ENCODE assay signal across 2 cellular contexts in the genomic region with DNA sequence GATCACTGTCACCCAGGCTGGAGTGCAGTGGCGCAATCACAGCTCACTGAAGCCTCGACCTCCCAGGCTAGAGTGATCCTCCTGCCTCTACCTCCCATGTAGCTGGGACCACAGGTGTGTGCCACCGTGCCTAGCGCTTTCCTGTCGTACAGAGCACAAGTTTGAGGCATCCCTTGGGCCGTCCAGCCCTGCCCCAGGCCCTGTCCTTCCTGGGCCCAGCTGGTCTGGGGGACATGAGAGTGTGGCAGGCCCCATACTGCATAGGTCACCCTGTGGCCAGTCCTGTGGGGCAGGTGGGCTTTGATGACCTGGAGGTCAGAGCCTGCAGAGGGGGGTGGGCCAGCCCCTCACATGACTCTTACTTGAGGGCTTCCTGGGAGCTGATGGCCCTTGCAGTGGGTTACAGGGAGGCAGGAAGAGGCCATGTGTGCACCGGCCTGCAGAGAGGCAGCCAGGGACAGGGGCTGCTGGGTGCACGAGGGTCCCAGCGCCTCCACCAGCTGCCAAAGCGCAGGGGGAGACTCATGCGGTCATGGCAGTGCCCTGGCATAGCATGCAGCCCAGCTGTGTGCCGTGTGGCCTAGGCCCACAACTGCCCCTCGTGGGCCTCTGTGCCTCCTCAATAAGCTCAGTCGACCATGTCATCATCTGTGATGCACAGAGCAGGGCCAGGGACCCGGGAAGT.
TF ChIP-seq lines count a peak whose summit lies in the region.

No MANE protein-coding gene starts in this region.

TF ChIP-seq in SK-N-SH treated with all-trans-retinoic acid at 6 μM for 48 hours, 23 proteins besides CTCF, POLR2A, EP300 and RAD21 (continued from another document):
- TF ChIP-seq, protein P1, sequence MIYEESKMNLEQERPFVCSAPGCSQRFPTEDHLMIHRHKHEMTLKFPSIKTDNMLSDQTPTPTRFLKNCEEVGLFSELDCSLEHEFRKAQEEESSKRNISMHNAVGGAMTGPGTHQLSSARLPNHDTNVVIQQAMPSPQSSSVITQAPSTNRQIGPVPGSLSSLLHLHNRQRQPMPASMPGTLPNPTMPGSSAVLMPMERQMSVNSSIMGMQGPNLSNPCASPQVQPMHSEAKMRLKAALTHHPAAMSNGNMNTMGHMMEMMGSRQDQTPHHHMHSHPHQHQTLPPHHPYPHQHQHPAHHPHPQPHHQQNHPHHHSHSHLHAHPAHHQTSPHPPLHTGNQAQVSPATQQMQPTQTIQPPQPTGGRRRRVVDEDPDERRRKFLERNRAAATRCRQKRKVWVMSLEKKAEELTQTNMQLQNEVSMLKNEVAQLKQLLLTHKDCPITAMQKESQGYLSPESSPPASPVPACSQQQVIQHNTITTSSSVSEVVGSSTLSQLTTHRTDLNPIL (CRISPR knock-in tag; IDR thresholded peaks at IDR 0.05; ENCODE audit: low read depth), result no peak
- no peak for TF ChIP-seq ISL1 (CRISPR knock-in tag; IDR thresholded peaks at IDR 0.05)
- no peak for TF ChIP-seq SNAI2 (CRISPR knock-in tag; IDR thresholded peaks at IDR 0.05)
- no peak for TF ChIP-seq GLIS3 (CRISPR knock-in tag; IDR thresholded peaks at IDR 0.05)
- TF ChIP-seq, protein P2, sequence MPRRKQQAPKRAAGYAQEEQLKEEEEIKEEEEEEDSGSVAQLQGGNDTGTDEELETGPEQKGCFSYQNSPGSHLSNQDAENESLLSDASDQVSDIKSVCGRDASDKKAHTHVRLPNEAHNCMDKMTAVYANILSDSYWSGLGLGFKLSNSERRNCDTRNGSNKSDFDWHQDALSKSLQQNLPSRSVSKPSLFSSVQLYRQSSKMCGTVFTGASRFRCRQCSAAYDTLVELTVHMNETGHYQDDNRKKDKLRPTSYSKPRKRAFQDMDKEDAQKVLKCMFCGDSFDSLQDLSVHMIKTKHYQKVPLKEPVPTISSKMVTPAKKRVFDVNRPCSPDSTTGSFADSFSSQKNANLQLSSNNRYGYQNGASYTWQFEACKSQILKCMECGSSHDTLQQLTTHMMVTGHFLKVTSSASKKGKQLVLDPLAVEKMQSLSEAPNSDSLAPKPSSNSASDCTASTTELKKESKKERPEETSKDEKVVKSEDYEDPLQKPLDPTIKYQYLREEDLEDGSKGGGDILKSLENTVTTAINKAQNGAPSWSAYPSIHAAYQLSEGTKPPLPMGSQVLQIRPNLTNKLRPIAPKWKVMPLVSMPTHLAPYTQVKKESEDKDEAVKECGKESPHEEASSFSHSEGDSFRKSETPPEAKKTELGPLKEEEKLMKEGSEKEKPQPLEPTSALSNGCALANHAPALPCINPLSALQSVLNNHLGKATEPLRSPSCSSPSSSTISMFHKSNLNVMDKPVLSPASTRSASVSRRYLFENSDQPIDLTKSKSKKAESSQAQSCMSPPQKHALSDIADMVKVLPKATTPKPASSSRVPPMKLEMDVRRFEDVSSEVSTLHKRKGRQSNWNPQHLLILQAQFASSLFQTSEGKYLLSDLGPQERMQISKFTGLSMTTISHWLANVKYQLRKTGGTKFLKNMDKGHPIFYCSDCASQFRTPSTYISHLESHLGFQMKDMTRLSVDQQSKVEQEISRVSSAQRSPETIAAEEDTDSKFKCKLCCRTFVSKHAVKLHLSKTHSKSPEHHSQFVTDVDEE (CRISPR knock-in tag; IDR thresholded peaks at IDR 0.05), result no peak
- TF ChIP-seq, protein P3, sequence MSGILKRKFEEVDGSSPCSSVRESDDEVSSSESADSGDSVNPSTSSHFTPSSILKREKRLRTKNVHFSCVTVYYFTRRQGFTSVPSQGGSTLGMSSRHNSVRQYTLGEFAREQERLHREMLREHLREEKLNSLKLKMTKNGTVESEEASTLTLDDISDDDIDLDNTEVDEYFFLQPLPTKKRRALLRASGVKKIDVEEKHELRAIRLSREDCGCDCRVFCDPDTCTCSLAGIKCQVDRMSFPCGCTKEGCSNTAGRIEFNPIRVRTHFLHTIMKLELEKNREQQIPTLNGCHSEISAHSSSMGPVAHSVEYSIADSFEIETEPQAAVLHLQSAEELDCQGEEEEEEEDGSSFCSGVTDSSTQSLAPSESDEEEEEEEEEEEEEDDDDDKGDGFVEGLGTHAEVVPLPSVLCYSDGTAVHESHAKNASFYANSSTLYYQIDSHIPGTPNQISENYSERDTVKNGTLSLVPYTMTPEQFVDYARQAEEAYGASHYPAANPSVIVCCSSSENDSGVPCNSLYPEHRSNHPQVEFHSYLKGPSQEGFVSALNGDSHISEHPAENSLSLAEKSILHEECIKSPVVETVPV (CRISPR knock-in tag; IDR thresholded peaks at IDR 0.05), result no peak
- no peak for TF ChIP-seq ZNF565 (CRISPR knock-in tag; conservative IDR thresholded peaks at IDR 0.05; ENCODE audit: low read depth)
- TF ChIP-seq CSDC2 (CRISPR knock-in tag; IDR thresholded peaks at IDR 0.05), result no peak
- no peak for TF ChIP-seq TOX (CRISPR knock-in tag; IDR thresholded peaks at IDR 0.05; ENCODE audit: borderline replicate concordance)
- no peak for TF ChIP-seq ESRRG (CRISPR knock-in tag; IDR thresholded peaks at IDR 0.05)

TF ChIP-seq in SK-N-SH, 30 proteins besides CTCF, POLR2A, EP300 and RAD21 (continued from another document):
- TF ChIP-seq, protein P4, sequence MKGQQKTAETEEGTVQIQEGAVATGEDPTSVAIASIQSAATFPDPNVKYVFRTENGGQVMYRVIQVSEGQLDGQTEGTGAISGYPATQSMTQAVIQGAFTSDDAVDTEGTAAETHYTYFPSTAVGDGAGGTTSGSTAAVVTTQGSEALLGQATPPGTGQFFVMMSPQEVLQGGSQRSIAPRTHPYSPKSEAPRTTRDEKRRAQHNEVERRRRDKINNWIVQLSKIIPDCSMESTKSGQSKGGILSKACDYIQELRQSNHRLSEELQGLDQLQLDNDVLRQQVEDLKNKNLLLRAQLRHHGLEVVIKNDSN (IDR thresholded peaks at IDR 0.05; ENCODE audit: borderline replicate concordance, low read depth), result no peak
- TF ChIP-seq JUND (IDR thresholded peaks at IDR 0.05) (no peak), ELF1 (IDR thresholded peaks at IDR 0.05) (no peak), RFX5 (IDR thresholded peaks at IDR 0.05; ENCODE audit: low read length) (no peak), SIN3A (IDR thresholded peaks at IDR 0.05; ENCODE audit: borderline replicate concordance, low read depth, low read length) (no peak), CHD2 (IDR thresholded peaks at IDR 0.05; ENCODE audit: low read length, partially characterized antibody) (no peak), TAF1 (IDR thresholded peaks at IDR 0.05; ENCODE audit: borderline replicate concordance, low read depth, low read length) (no peak), GABPA (IDR thresholded peaks at IDR 0.05; ENCODE audit: low read depth) (no peak), POLR2AphosphoS5 (IDR thresholded peaks at IDR 0.05; ENCODE audit: low read depth, low read length) (no peak)
- TF ChIP-seq, protein P5, sequence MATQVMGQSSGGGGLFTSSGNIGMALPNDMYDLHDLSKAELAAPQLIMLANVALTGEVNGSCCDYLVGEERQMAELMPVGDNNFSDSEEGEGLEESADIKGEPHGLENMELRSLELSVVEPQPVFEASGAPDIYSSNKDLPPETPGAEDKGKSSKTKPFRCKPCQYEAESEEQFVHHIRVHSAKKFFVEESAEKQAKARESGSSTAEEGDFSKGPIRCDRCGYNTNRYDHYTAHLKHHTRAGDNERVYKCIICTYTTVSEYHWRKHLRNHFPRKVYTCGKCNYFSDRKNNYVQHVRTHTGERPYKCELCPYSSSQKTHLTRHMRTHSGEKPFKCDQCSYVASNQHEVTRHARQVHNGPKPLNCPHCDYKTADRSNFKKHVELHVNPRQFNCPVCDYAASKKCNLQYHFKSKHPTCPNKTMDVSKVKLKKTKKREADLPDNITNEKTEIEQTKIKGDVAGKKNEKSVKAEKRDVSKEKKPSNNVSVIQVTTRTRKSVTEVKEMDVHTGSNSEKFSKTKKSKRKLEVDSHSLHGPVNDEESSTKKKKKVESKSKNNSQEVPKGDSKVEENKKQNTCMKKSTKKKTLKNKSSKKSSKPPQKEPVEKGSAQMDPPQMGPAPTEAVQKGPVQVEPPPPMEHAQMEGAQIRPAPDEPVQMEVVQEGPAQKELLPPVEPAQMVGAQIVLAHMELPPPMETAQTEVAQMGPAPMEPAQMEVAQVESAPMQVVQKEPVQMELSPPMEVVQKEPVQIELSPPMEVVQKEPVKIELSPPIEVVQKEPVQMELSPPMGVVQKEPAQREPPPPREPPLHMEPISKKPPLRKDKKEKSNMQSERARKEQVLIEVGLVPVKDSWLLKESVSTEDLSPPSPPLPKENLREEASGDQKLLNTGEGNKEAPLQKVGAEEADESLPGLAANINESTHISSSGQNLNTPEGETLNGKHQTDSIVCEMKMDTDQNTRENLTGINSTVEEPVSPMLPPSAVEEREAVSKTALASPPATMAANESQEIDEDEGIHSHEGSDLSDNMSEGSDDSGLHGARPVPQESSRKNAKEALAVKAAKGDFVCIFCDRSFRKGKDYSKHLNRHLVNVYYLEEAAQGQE (IDR thresholded peaks at IDR 0.05; ENCODE audit: low read depth, low read length), result no peak
